In the genomic region with DNA sequence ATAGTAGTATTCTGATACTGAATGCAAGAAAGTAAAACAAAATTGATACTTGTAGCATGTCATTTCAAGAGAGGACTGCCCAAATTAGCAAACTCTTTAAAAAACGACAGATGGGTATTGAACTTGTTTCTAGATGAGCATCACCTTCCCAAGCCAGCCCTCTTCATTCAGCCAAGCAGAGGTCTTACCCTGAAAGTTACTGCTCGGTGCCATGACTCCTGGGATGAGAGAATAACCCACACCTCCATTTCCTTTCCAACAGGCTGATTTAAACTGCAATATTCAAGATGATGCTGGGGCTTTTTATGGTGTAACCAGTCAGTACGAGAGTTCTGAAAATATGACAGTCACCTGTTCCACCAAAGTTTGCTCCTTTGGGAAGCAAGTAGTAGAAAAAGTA, we compare ENCODE assay signal across 28 cellular contexts.
"Had no signal": no experiment of that assay in that cellular context is flagged by ENCODE, and none has a peak within 500 bp of the region (broad histone marks: within the 10 kb centered on the region; RNA-seq: fewer than 3 reads in every experiment).

No MANE protein-coding gene starts in this region.

- ATAC-seq: effector memory CD8-positive, alpha-beta T cell; esophagus mucosa; gastrocnemius medialis; heart right ventricle; left cardiac atrium; left lung; left ventricle myocardium superior; lower lobe of right lung; mucosa of descending colon had no signal

- H3K9me3 Mint-ChIP-seq: dendritic cell treated with granulocyte-macrophage colony-stimulating factor and Interleukin-4, amounts not matched to agents 40 ng/mL and 50 ng/mL, for 4 days; effector memory CD8-positive, alpha-beta T cell; endodermal cell; mesothelial cell of epicardium had no signal

- H3K36me3 ChIP-seq: colonic mucosa had no signal

- H3K9me3 ChIP-seq: colonic mucosa, esophagus squamous epithelium, gastrocnemius medialis, heart right ventricle, left lung, lower lobe of right lung, mucosa of descending colon had no signal

- DNase-seq: colonic mucosa; cortex of kidney; effector CD8-positive, alpha-beta T cell; effector memory CD8-positive, alpha-beta T cell; endodermal cell; erythroblast; esophagus squamous epithelium; foreskin fibroblast; foreskin melanocyte; gastrocnemius medialis; glutamatergic neuron; head of caudate nucleus; heart right ventricle; hippocampal formation; left cardiac atrium; left lung; left ventricle myocardium superior; lower lobe of right lung; mesenchymal stem cell; mucosa of descending colon; naive B cell had no signal

- FAIRE-seq: endometrium, islet of Langerhans, keratinocyte had no signal

- H3K27me3 ChIP-seq: colonic mucosa, esophagus squamous epithelium, gastrocnemius medialis, heart right ventricle, left lung had no signal

- H3K36me3 Mint-ChIP-seq: naive B cell had no signal

- H3K4me1 Mint-ChIP-seq: endodermal cell, naive B cell had no signal

- H3K27ac Mint-ChIP-seq: dendritic cell treated with granulocyte-macrophage colony-stimulating factor and Interleukin-4, amounts not matched to agents 40 ng/mL and 50 ng/mL, for 4 days; effector memory CD8-positive, alpha-beta T cell; endodermal cell; mesothelial cell of epicardium; naive B cell had no signal

- H3K4me3 ChIP-seq: colonic mucosa, esophagus squamous epithelium, gastrocnemius medialis, heart right ventricle, left lung, lower lobe of right lung, mucosa of descending colon had no signal

- H3K27ac ChIP-seq: colonic mucosa, epithelial cell of prostate, esophagus squamous epithelium, gastrocnemius medialis, heart right ventricle, left lung, lower lobe of right lung had no signal

- H3K4me1 ChIP-seq: colonic mucosa, esophagus squamous epithelium, gastrocnemius medialis, heart right ventricle, left lung, lower lobe of right lung had no signal

- H3K4me3 Mint-ChIP-seq: dendritic cell treated with granulocyte-macrophage colony-stimulating factor and Interleukin-4, amounts not matched to agents 40 ng/mL and 50 ng/mL, for 4 days; effector memory CD8-positive, alpha-beta T cell; endodermal cell; mesothelial cell of epicardium; naive B cell had no signal
